In genomic region chr13:75481176-75482069, GRCh38 we compare ENCODE assay signal across 8 cellular contexts. TPM values are rescaled to one million over a fixed set of nuclear protein-coding genes. Genes with fewer than 3 reads are reported as not detected.
DNase-seq lines count a peak whose midpoint lies in the region; ATAC-seq and TF ChIP-seq lines count a peak whose summit lies in the region.

No MANE protein-coding gene starts in this region.

- WGBS in upper lobe of left lung, 2 donors = 0% methylated on average over 11 to 55 of the region's 100 CpGs

- peak overlapping the region; percentile 80 for H3K27ac Mint-ChIP-seq in activated CD4-positive, alpha-beta T cell treated with anti-CD3 and anti-CD28 coated beads, Interleukin-2, amount 10 ng/mL, durations not matched to agents 24 days and 14 days

- no peaks in the 10 kb centered on the region for H3K9me3 Mint-ChIP-seq in activated CD4-positive, alpha-beta T cell treated with anti-CD3 and anti-CD28 coated beads, Interleukin-2, amount 10 ng/mL, durations not matched to agents 24 days and 14 days

- peak overlapping the region; percentile 8 for H3K27ac ChIP-seq in KOPT-K1 (ENCODE audit: low read depth, low read length, poor library complexity, severe bottlenecking)
- H3K27ac ChIP-seq in muscle layer of duodenum (ENCODE audit: low read length) = no peak overlapping the region
- H3K27ac ChIP-seq in upper lobe of left lung = peak overlapping the region; percentile 54 to 84 (median 80)

- no peak for TF ChIP-seq POLR2A in upper lobe of left lung (IDR thresholded peaks at IDR 0.05)

- DNase-seq in DMS 273 (lab: John Stamatoyannopoulos, UW; ENCODE audit: unreplicated experiment) (peak; percentile 77), DMS 273 treated with DMSO at 0.1 percent for 48 hours (lab: John Stamatoyannopoulos, UW) (no peak), H7 (peak; percentile 74), epithelial cell of esophagus (ENCODE audit: low read depth) (peak; percentile 47), upper lobe of left lung (peak; percentile 24 to 90)
- peak; percentile 73 for DNase-seq in activated CD4-positive, alpha-beta T cell treated with anti-CD3 and anti-CD28 coated beads, Interleukin-2, amount 10 ng/mL, durations not matched to agents 24 days and 14 days

- H3K9me3 ChIP-seq in KOPT-K1 (ENCODE audit: insufficient read depth, low read length, poor library complexity, severe bottlenecking) = no peaks in the 10 kb centered on the region
- no peaks in the 10 kb centered on the region for H3K9me3 ChIP-seq in muscle layer of duodenum (ENCODE audit: control insufficient read depth in 1 of 2, low read length in 2 of 2)
- no peaks in the 10 kb centered on the region for H3K9me3 ChIP-seq in upper lobe of left lung

- no peaks in the 10 kb centered on the region for H3K36me3 ChIP-seq in H7 (replicated peaks; ENCODE audit: control insufficient read depth, insufficient read depth, low read length)
- no peaks in the 10 kb centered on the region for H3K36me3 ChIP-seq in KOPT-K1 (ENCODE audit: insufficient read depth, low read length)
- H3K36me3 ChIP-seq in muscle layer of duodenum (ENCODE audit: control insufficient read depth in 1 of 2, insufficient read depth in 2 of 2, low read length in 2 of 2) = no peaks in the 10 kb centered on the region
- H3K36me3 ChIP-seq in upper lobe of left lung = no peaks in the 10 kb centered on the region

- TF ChIP-seq EP300 in upper lobe of left lung (IDR thresholded peaks at IDR 0.05) = no peak

- intact Hi-C loops in activated CD4-positive, alpha-beta T cell treated with anti-CD3 and anti-CD28 coated beads, Interleukin-2, amount 10 ng/mL, durations not matched to agents 24 days and 14 days (cut with micrococcal nuclease) = loop anchor here (1.0 to 5.0 kb wide), 6 partner anchors 9 to 1846 kb away; partner anchors contain the start of genes KLF12, MYCBP2 and UCHL3

- ATAC-seq in upper lobe of left lung (ENCODE audit: low FRiP score in 2 of 2) = peak; percentile 28 to 66

- H3K4me1 ChIP-seq in muscle layer of duodenum (ENCODE audit: control insufficient read depth in 1 of 2, insufficient read depth in 2 of 2, low read length in 2 of 2) (peaks cover 4 to 19% of the 10 kb centered on the region in 2 donors), upper lobe of left lung (peaks cover 3 to 33% (median 12%) of the 10 kb centered on the region in 4 donors)

- H3K4me3 ChIP-seq in H7 (ENCODE audit: insufficient read depth, low read depth, low read length) (peak overlapping the region; percentile 80), epithelial cell of esophagus (ENCODE audit: low read length) (peak overlapping the region; percentile 69), muscle layer of duodenum (ENCODE audit: low read depth in 1 of 2, low read length in 2 of 2) (peak overlapping the region; percentile 77 to 99), upper lobe of left lung (peak overlapping the region; percentile 84 to 94 (median 90))

- H3K4me1 Mint-ChIP-seq in activated CD4-positive, alpha-beta T cell treated with anti-CD3 and anti-CD28 coated beads, Interleukin-2, amount 10 ng/mL, durations not matched to agents 24 days and 14 days = peaks cover 28% of the 10 kb centered on the region

- no peak for TF ChIP-seq CTCF in epithelial cell of esophagus (IDR thresholded peaks at IDR 0.05; ENCODE audit: insufficient read depth, low read depth, low read length, missing control alignments)
- no peak for TF ChIP-seq CTCF in upper lobe of left lung (IDR thresholded peaks at IDR 0.05)

- peaks cover 53% of the 10 kb centered on the region for H3K27me3 Mint-ChIP-seq in activated CD4-positive, alpha-beta T cell treated with anti-CD3 and anti-CD28 coated beads, Interleukin-2, amount 10 ng/mL, durations not matched to agents 24 days and 14 days

- H3K4me3 Mint-ChIP-seq in activated CD4-positive, alpha-beta T cell treated with anti-CD3 and anti-CD28 coated beads, Interleukin-2, amount 10 ng/mL, durations not matched to agents 24 days and 14 days = peak overlapping the region; percentile 99

- peaks cover 5% of the 10 kb centered on the region for H3K36me3 Mint-ChIP-seq in activated CD4-positive, alpha-beta T cell treated with anti-CD3 and anti-CD28 coated beads, Interleukin-2, amount 10 ng/mL, durations not matched to agents 24 days and 14 days (ENCODE audit: low read depth)

- H3K27me3 ChIP-seq in H7 (ENCODE audit: control insufficient read depth, insufficient read depth, low read length) (peaks cover 16% of the 10 kb centered on the region), muscle layer of duodenum (ENCODE audit: low read depth, low read length) (no peaks in the 10 kb centered on the region), upper lobe of left lung (peaks cover 0 to 2% (median 0%) of the 10 kb centered on the region in 4 donors)

RNA-seq across cellular contexts. Expression of gene TBC1D4, which starts 0.5 kb away (rescaled TPM):
- 15.5 and 22.5 TPM in 2 replicates for total RNA-seq in H7 (2014; rRNA removed; shearing (Covaris generic))
- total RNA-seq in activated CD4-positive, alpha-beta T cell treated with anti-CD3 and anti-CD28 coated beads, Interleukin-2, amount 10 ng/mL, durations not matched to agents 24 days and 14 days = 72.3 and 77.0 TPM in 2 replicates
- total RNA-seq in upper lobe of left lung = 10 to 100 TPM; 26.1 to 97.4 (median 30.7) TPM

RNA-seq across cellular contexts. Expression of gene COMMD6, which starts 56.2 kb away (rescaled TPM):
- 172 and 173 TPM in 2 replicates for total RNA-seq in H7 (2014; rRNA removed; shearing (Covaris generic))
- 100 and 108 TPM in 2 replicates for total RNA-seq in activated CD4-positive, alpha-beta T cell treated with anti-CD3 and anti-CD28 coated beads, Interleukin-2, amount 10 ng/mL, durations not matched to agents 24 days and 14 days
- 100 to 1,000 TPM in 2 of 6 donors, 10 to 100 TPM in 3, 1 to 10 TPM in 1; 9.0 to 134 (median 63.8) TPM for total RNA-seq in upper lobe of left lung
